ENCODE assay signal across 29 cellular contexts in the genomic region with DNA sequence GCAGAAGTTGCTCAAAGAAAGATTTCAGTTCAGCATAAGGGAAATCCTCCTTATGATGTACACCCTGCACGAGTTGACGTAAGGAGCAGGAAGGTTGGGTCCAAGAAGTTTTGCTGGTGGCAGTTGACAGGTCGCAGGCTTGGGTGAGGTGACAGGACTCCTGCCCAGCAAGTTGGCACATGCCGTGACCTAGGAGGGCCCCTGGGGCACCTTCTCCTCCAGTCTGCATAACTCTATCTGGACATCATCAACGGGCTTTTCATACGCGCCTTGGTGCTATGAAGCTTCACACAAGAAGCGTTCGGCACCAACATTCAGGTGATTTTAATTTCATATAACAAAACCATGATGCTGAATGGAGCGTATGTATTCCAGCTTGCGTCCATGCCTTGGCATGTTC.
DNase-seq lines count a peak whose midpoint lies in the region; ATAC-seq, FAIRE-seq and TF ChIP-seq lines count a peak whose summit lies in the region.
"Had no signal": no experiment of that assay in that cellular context is flagged by ENCODE, and none has a peak within 500 bp of the region (broad histone marks: within the 10 kb centered on the region; RNA-seq: fewer than 3 reads in every experiment).

No MANE protein-coding gene starts in this region.

- WGBS in H1 (ENCODE audit: extremely low coverage in 1 of 2, insufficient coverage in 1 of 2, insufficient read length in 1 of 2, insufficient replicate concordance in 2 of 2, low coverage in 1 of 2, low lambda C conversion rate in 2 of 2, missing lambda C conversion rate in 1 of 2), 2 experiments = 80% methylated on average over 11 of the region's 11 CpGs; no CpG with 5 or more reads in 1 of the 2 experiments

- H2BK12ac ChIP-seq in H1 (ENCODE audit: low read depth, low read length) = no peak overlapping the region

- H4K91ac ChIP-seq in H1 (replicated peaks; ENCODE audit: insufficient read length, low read length) = no peak overlapping the region

- no peak overlapping the region for H3K14ac ChIP-seq in H1 (ENCODE audit: insufficient read length)

- peak overlapping the region; percentile 24; the same call in 1 of the 2 replicates for H2BK5ac ChIP-seq in H1 (ENCODE audit: low read depth, low read length)

- CTCF ChIA-PET in H1 (lab: Charles Lee; ENCODE audit: partially characterized antibody) = interaction anchor here (1.1 kb wide), 1 partner anchor 601 kb away, joined by 3 read pairs; no protein-coding TSS in a partner anchor

- H3K23ac ChIP-seq in H1 (ENCODE audit: insufficient read length) = no peak overlapping the region

- DNase-seq in H1 (ENCODE audit: low read depth in 1 of 2, low spot score in 2 of 2) (no peak), islet precursor cell (peak; percentile 27), osteocyte (ENCODE audit: extremely low spot score, unreplicated experiment) (peak; percentile 73), vagina (ENCODE audit: extremely low spot score in 2 of 2) (peak; percentile 67 to 72), NCI-H146 treated with DMSO at 0.1 percent for 48 hours (lab: John Stamatoyannopoulos, UW; ENCODE audit: unreplicated experiment) (no peak)
- DNase-seq: 8988T; ACHN; BE2C; C1 segment of cervical spinal cord; CD4-positive, alpha-beta memory T cell; CD4-positive, CD25-positive, alpha-beta regulatory T cell; CD8-positive, alpha-beta memory T cell; COR-L47; DMS 273 treated with DMSO at 0.1 percent for 48 hours; DMS153; DMS53; DMS79; DND-41; EL; GDM1 had no signal

- no peak overlapping the region for H3K27ac Mint-ChIP-seq in osteocyte (ENCODE audit: unreplicated experiment)
- H3K27ac Mint-ChIP-seq: CD14-positive monocyte; CD4-positive, alpha-beta memory T cell; CD4-positive, CD25-positive, alpha-beta regulatory T cell; CD8-positive, alpha-beta memory T cell had no signal

- no peak overlapping the region; the same call in 1 of the 2 replicates for H4K8ac ChIP-seq in H1 (ENCODE audit: extremely low read depth, insufficient read depth, low read length)

- H3K9me3 Mint-ChIP-seq in osteocyte (ENCODE audit: unreplicated experiment) = no peaks in the 10 kb centered on the region
- H3K9me3 Mint-ChIP-seq: CD4-positive, alpha-beta memory T cell; CD8-positive, alpha-beta memory T cell had no signal

- H3K18ac ChIP-seq in H1 (ENCODE audit: extremely low read depth, low read length) = no peak overlapping the region

- no peaks in the 10 kb centered on the region for H4K20me1 ChIP-seq in H1 (replicated peaks in 1 of 2; ENCODE audit: control insufficient read depth in 1 of 2, insufficient read depth in 2 of 2, low read length in 2 of 2)
- H4K20me1 ChIP-seq: BLaER1 had no signal

- no peaks in the 10 kb centered on the region for H3K23me2 ChIP-seq in H1 (ENCODE audit: low read depth, low read length)

- no peak for TF ChIP-seq EP300 in H1 (IDR thresholded peaks at IDR 0.05; ENCODE audit: borderline replicate concordance in 1 of 2, low read depth in 2 of 2, low read length in 2 of 2)

- H3K4me3 Mint-ChIP-seq in osteocyte (ENCODE audit: unreplicated experiment) = no peak overlapping the region
- H3K4me3 Mint-ChIP-seq: CD14-positive monocyte; CD4-positive, alpha-beta memory T cell; CD4-positive, CD25-positive, alpha-beta regulatory T cell; CD8-positive, alpha-beta memory T cell had no signal

- intact Hi-C loops in vagina (cut with DNase I) = no loop called here

- H3K9ac ChIP-seq in H1 (replicated peaks in 1 of 4; ENCODE audit: extremely low read depth in 1 of 4, low read depth in 3 of 4, low read length in 3 of 4) = no peak overlapping the region
- H3K9ac ChIP-seq: BLaER1 had no signal

- no peak for FAIRE-seq in H1 (lab: Jason Lieb, UNC)
- FAIRE-seq: A204.1, GM12878, GM12892, GM18507 had no signal

- POLR2A ChIA-PET in H1 (lab: Charles Lee; ENCODE audit: partially characterized antibody) = interaction anchor here (1.1 to 3.4 kb wide), 2 partner anchors 10 to 1156 kb away, joined by 4 to 18 read pairs; no protein-coding TSS in a partner anchor

- TF ChIP-seq RAD21 in H1 (IDR thresholded peaks at IDR 0.05 in 1 of 2, conservative IDR thresholded peaks at IDR 0.05 in 1 of 2; ENCODE audit: low read depth in 2 of 2, low read length in 2 of 2) = no peak

- no peak overlapping the region for H3K4me2 ChIP-seq in H1 (ENCODE audit: insufficient read depth in 1 of 2, low read depth in 2 of 2, low read length in 2 of 2)
- H3K4me2 ChIP-seq: BLaER1 had no signal

- no peak overlapping the region for H2AFZ ChIP-seq in H1 (ENCODE audit: low read length)

- H2AK5ac ChIP-seq in H1 (ENCODE audit: low read depth, low read length) = no peak overlapping the region

- H2BK20ac ChIP-seq in H1 (ENCODE audit: low read length) = no peak overlapping the region

- peaks cover 0 to 4% (median 3%) of the 10 kb centered on the region in 4 experiments; a peak in 3 of 7 replicates for H3K4me1 ChIP-seq in H1 (replicated peaks in 1 of 4; ENCODE audit: control insufficient read depth in 3 of 4, insufficient read depth in 4 of 4, low read length in 3 of 4)
- H3K4me1 ChIP-seq in vagina = no peaks in the 10 kb centered on the region
- H3K4me1 ChIP-seq: BE2C, BLaER1 had no signal

- ATAC-seq in GM19351 (IDR thresholded peaks at IDR 0.05; ENCODE audit: unreplicated experiment) = no peak
- ATAC-seq in HG02798 (IDR thresholded peaks at IDR 0.05; ENCODE audit: poor library complexity, unreplicated experiment) = no peak
- no peak for ATAC-seq in HG03342 (IDR thresholded peaks at IDR 0.05; ENCODE audit: unreplicated experiment)
- ATAC-seq: GM12878 had no signal

- H3K27me3 Mint-ChIP-seq in osteocyte (ENCODE audit: unreplicated experiment) = no peaks in the 10 kb centered on the region
- H3K27me3 Mint-ChIP-seq: CD4-positive, CD25-positive, alpha-beta regulatory T cell had no signal

- H3K56ac ChIP-seq in H1 (replicated peaks; ENCODE audit: insufficient read length, low read depth, low read length) = no peak overlapping the region

- H3K79me1 ChIP-seq in H1 (ENCODE audit: low read depth, low read length) = no peaks in the 10 kb centered on the region

- no peaks in the 10 kb centered on the region for H3K79me2 ChIP-seq in H1 (ENCODE audit: control insufficient read depth in 1 of 2, insufficient read depth in 2 of 2, low read length in 2 of 2)

- no peaks in the 10 kb centered on the region for H3K4me1 Mint-ChIP-seq in osteocyte (ENCODE audit: unreplicated experiment)
- H3K4me1 Mint-ChIP-seq: CD14-positive monocyte; CD4-positive, alpha-beta memory T cell; CD4-positive, CD25-positive, alpha-beta regulatory T cell; CD8-positive, alpha-beta memory T cell had no signal

- H2BK120ac ChIP-seq in H1 (replicated peaks; ENCODE audit: low read depth, low read length) = no peak overlapping the region

- no peaks in the 10 kb centered on the region for H3K36me3 Mint-ChIP-seq in osteocyte (ENCODE audit: unreplicated experiment)
- H3K36me3 Mint-ChIP-seq: CD14-positive monocyte; CD4-positive, alpha-beta memory T cell; CD4-positive, CD25-positive, alpha-beta regulatory T cell; CD8-positive, alpha-beta memory T cell had no signal

- H3K27ac ChIP-seq in H1 (ENCODE audit: low read depth, low read length) (no peak overlapping the region), vagina (no peak overlapping the region)
- H3K27ac ChIP-seq: BLaER1 had no signal

- no peak overlapping the region for H3K4ac ChIP-seq in H1 (replicated peaks; ENCODE audit: insufficient read length, low read depth, low read length)

- H2BK15ac ChIP-seq in H1 (ENCODE audit: low read length) = no peak overlapping the region

- no peak overlapping the region for H4K5ac ChIP-seq in H1 (ENCODE audit: insufficient read length, low read depth, low read length)

- TF ChIP-seq POLR2A in H1 (IDR thresholded peaks at IDR 0.05; ENCODE audit: control extremely low read depth in 1 of 2, low read depth in 2 of 2, low read length in 2 of 2) (no peak), vagina (IDR thresholded peaks at IDR 0.05) (no peak)

- TF ChIP-seq CTCF in H1 (IDR thresholded peaks at IDR 0.05; ENCODE audit: control extremely low read depth in 1 of 3, insufficient read depth in 1 of 3, low read depth in 1 of 3, low read length in 3 of 3) (no peak), osteocyte (IDR thresholded peaks at IDR 0.05) (no peak), vagina (IDR thresholded peaks at IDR 0.05) (no peak)

- no peaks in the 10 kb centered on the region for H3K36me3 ChIP-seq in H1 (ENCODE audit: control insufficient read depth in 2 of 4, insufficient read depth in 4 of 4, low read length in 3 of 4)
- H3K36me3 ChIP-seq in vagina = no peaks in the 10 kb centered on the region
- H3K36me3 ChIP-seq: BE2C, BLaER1 had no signal

- H3K27me3 ChIP-seq in H1 (replicated peaks in 1 of 4; ENCODE audit: control insufficient read depth in 3 of 4, extremely low read depth in 1 of 4, insufficient read depth in 3 of 4, low read length in 3 of 4) (no peaks in the 10 kb centered on the region), vagina (no peaks in the 10 kb centered on the region)
- H3K27me3 ChIP-seq: BE2C, BLaER1 had no signal

- H3K9me3 ChIP-seq in H1 (ENCODE audit: insufficient read depth in 2 of 2, low read depth in 1 of 2, low read length in 1 of 2) = no peaks in the 10 kb centered on the region
- H3K9me3 ChIP-seq in vagina = no peaks in the 10 kb centered on the region
- H3K9me3 ChIP-seq: BE2C, BLaER1 had no signal

- H3K4me3 ChIP-seq in H1 (ENCODE audit: extremely low read depth in 1 of 4, insufficient read depth in 2 of 4, low read depth in 3 of 4, low read length in 4 of 4) = no peak overlapping the region
- no peak overlapping the region for H3K4me3 ChIP-seq in vagina
- H3K4me3 ChIP-seq: BLaER1, GM12878 had no signal

TF ChIP-seq in H1, 55 proteins besides CTCF, POLR2A, EP300 and RAD21:
- TF ChIP-seq HDAC6 (IDR thresholded peaks at IDR 0.05; ENCODE audit: low read depth, low read length) (no peak), E2F6 (IDR thresholded peaks at IDR 0.05) (no peak), GTF2F1 (IDR thresholded peaks at IDR 0.05; ENCODE audit: borderline replicate concordance, low read depth, low read length) (no peak), SP4 (IDR thresholded peaks at IDR 0.05; ENCODE audit: low read length) (no peak), SRF (IDR thresholded peaks at IDR 0.05; ENCODE audit: low read depth, low read length) (no peak)
- TF ChIP-seq, protein P1, sequence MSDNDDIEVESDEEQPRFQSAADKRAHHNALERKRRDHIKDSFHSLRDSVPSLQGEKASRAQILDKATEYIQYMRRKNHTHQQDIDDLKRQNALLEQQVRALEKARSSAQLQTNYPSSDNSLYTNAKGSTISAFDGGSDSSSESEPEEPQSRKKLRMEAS (IDR thresholded peaks at IDR 0.05) = no peak

Comparison
In these comparisons a context has a peak if more than half of its experiments do, and no peak if none do; other contexts are left out.
1. DNase-seq: peak in islet precursor cell (single experiment), osteocyte (single experiment) and vagina (2 of 2); none in H1 (0 of 2) and NCI-H146 treated with DMSO at 0.1 percent for 48 hours (single experiment).